Comparison of ENCODE assay signal across 29 cellular contexts in the genomic region with DNA sequence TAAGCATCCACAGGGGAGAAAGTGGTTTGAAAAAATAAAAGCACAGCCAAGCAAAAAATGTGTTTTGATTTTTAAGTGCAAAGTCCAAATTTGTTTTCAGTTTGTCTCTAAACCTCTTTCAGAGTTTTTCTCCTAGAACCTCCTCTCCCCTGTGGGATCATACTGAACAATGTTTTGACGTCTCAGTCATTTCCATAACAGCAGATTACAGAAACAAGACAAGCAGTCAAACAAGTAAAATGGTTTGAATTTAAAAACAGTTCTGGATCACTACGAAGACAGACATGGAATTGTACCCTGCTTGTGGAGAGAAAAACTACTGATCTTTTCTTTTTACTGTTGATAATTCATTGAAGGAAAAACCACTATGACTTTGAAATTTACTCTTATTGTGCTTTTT.
"Had no signal": no experiment of that assay in that cellular context is flagged by ENCODE, and none has a peak within 500 bp of the region (broad histone marks: within the 10 kb centered on the region; RNA-seq: fewer than 3 reads in every experiment).

No MANE protein-coding gene starts in this region.

- H3K9me3 Mint-ChIP-seq: endodermal cell had no signal

- H3K4me3 ChIP-seq: colonic mucosa, coronary artery, dorsolateral prefrontal cortex, esophagus muscularis mucosa, esophagus squamous epithelium, gastrocnemius medialis, gastroesophageal sphincter, heart left ventricle, heart right ventricle had no signal

- H3K4me1 ChIP-seq: colonic mucosa, esophagus muscularis mucosa, esophagus squamous epithelium, foreskin keratinocyte, gastrocnemius medialis, gastroesophageal sphincter, heart left ventricle, heart right ventricle had no signal

- ATAC-seq: effector memory CD8-positive, alpha-beta T cell; esophagus mucosa; foreskin keratinocyte; gastrocnemius medialis; gastroesophageal sphincter; heart left ventricle; heart right ventricle had no signal

- DNase-seq: colonic mucosa; cortex of kidney; dermis blood vessel endothelial cell; dorsolateral prefrontal cortex; effector CD4-positive, alpha-beta T cell; effector CD8-positive, alpha-beta T cell; effector memory CD4-positive, alpha-beta T cell; effector memory CD8-positive, alpha-beta T cell; endodermal cell; erythroblast; esophagus squamous epithelium; foreskin fibroblast; foreskin keratinocyte; foreskin melanocyte; gastrocnemius medialis; glutamatergic neuron; head of caudate nucleus; heart left ventricle; heart right ventricle had no signal

- H3K27ac Mint-ChIP-seq: dendritic cell treated with granulocyte-macrophage colony-stimulating factor and Interleukin-4, amounts not matched to agents 40 ng/mL and 50 ng/mL, for 4 days; effector memory CD8-positive, alpha-beta T cell; endodermal cell had no signal

- H3K36me3 ChIP-seq: colonic mucosa, esophagus muscularis mucosa, esophagus squamous epithelium, gastrocnemius medialis, gastroesophageal sphincter, heart left ventricle, heart right ventricle had no signal

- H3K27ac ChIP-seq: colonic mucosa, coronary artery, dorsolateral prefrontal cortex, epithelial cell of prostate, esophagus muscularis mucosa, esophagus squamous epithelium, foreskin keratinocyte, gastrocnemius medialis, gastroesophageal sphincter, heart left ventricle, heart right ventricle had no signal

- H3K9me3 ChIP-seq: colonic mucosa, esophagus muscularis mucosa, esophagus squamous epithelium, gastrocnemius medialis, gastroesophageal sphincter, heart right ventricle had no signal

- H3K4me1 Mint-ChIP-seq: endodermal cell had no signal

- H3K27me3 Mint-ChIP-seq: dendritic cell treated with granulocyte-macrophage colony-stimulating factor and Interleukin-4, amounts not matched to agents 40 ng/mL and 50 ng/mL, for 4 days; effector memory CD8-positive, alpha-beta T cell had no signal

- H3K27me3 ChIP-seq: colonic mucosa, dorsolateral prefrontal cortex, esophagus muscularis mucosa, esophagus squamous epithelium, foreskin keratinocyte, gastrocnemius medialis, gastroesophageal sphincter, heart left ventricle, heart right ventricle had no signal

- H3K4me3 Mint-ChIP-seq: dendritic cell treated with granulocyte-macrophage colony-stimulating factor and Interleukin-4, amounts not matched to agents 40 ng/mL and 50 ng/mL, for 4 days; effector memory CD8-positive, alpha-beta T cell; endodermal cell had no signal

- FAIRE-seq: colon, endometrium, endothelial cell of umbilical vein, frontal cortex had no signal
